Comparison of ENCODE assay signal across 24 cellular contexts in the genomic region with DNA sequence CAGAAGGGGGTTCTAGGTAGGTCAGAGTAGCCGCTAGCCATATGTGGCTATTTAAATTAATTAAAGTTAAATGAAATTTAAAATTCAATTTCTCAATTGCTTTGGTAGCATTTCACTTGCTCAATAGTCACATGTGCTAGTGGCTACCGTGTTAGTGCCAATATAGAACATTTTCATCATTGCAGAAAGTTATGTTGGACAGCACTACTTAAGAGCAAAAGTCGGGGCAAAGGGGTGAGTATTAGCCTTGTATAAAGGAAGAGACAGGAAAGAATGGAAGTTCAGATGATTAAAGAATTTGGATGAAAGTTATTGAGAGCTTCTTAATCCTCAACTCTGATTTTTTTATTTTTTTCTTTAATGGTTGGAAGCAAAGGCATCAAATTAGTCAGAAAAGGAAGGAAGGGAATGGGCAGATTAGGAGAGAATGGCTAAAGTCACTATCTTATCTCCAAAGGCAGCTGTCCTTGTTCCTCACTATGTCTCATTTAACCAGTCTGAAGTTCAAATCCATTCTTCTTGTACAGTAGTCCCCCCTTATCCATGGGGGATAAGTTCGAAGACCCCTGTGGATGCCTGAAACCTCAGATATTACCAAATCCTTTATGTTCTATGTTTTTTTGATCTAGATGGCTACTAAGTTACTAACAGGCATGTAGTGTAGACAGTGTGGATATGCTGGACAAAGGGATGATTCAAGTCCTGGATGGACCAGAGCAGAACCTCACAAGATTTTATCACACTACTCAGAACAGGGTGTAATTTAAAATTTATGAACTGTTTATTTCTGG.
"Had no signal": no experiment of that assay in that cellular context is flagged by ENCODE, and none has a peak within 500 bp of the region (broad histone marks: within the 10 kb centered on the region; RNA-seq: fewer than 3 reads in every experiment).

No MANE protein-coding gene starts in this region.

- H3K4me3 Mint-ChIP-seq: activated naive CD4-positive, alpha-beta T cell treated with anti-CD3 and anti-CD28 coated beads for 36 hours; activated T-cell treated with anti-CD3 and anti-CD28 coated beads, Interleukin-2, amount 50 U/mL, for 72 hours; effector memory CD8-positive, alpha-beta T cell; natural killer cell treated with Interleukin-12 subunit alpha and Interleukin-12 subunit beta and Interleukin-15 and Interleukin-18, amount 100 ng/mL, for 72 hours; WTC11 had no signal

- H3K27me3 ChIP-seq: body of pancreas, dorsolateral prefrontal cortex, esophagus squamous epithelium, gastrocnemius medialis, neutrophil, pancreas, right atrium auricular region, upper lobe of left lung had no signal

- H3K27ac ChIP-seq: body of pancreas, esophagus squamous epithelium, gastrocnemius medialis, neutrophil, pancreas, psoas muscle, right atrium auricular region, upper lobe of left lung had no signal

- FAIRE-seq: pancreas had no signal

- H3K27me3 Mint-ChIP-seq: effector memory CD8-positive, alpha-beta T cell; natural killer cell treated with Interleukin-12 subunit alpha and Interleukin-12 subunit beta and Interleukin-15 and Interleukin-18, amount 100 ng/mL, for 72 hours had no signal

- H3K9me3 ChIP-seq: body of pancreas, esophagus squamous epithelium, gastrocnemius medialis, neutrophil, pancreas, psoas muscle, right atrium auricular region, upper lobe of left lung had no signal

- DNase-seq: activated CD8-positive, alpha-beta memory T cell treated with anti-CD3 and anti-CD28 coated beads, Interleukin-2, amount 50 U/mL, for 48 hours; activated effector memory CD4-positive, alpha-beta T cell treated with Interleukin-2 at 50 U/mL for 16 hours; activated naive CD4-positive, alpha-beta T cell treated with anti-CD3 and anti-CD28 coated beads for 36 hours; activated T-cell treated with anti-CD3 and anti-CD28 coated beads, Interleukin-2, amount 50 U/mL, for 72 hours; anterior cingulate cortex; body of pancreas; caudate nucleus; dorsolateral prefrontal cortex; effector memory CD8-positive, alpha-beta T cell; esophagus squamous epithelium; gastrocnemius medialis; hypothalamus; left ventricle myocardium superior; mammary epithelial cell; midbrain; pancreas; psoas muscle; stimulated activated CD4-positive, alpha-beta T cell treated with anti-CD3 and anti-CD28 coated beads, Interleukin-4, amount 100 ng/mL, for 4 hours; stimulated activated naive CD8-positive, alpha-beta T cell treated with anti-CD3 and anti-CD28 coated beads, Interleukin-15, Interleukin-2, amounts not matched to agents 100 U/mL and 50 U/mL, for 24 hours; upper lobe of left lung had no signal

- H3K4me1 Mint-ChIP-seq: WTC11 had no signal

- ATAC-seq: activated T-cell treated with anti-CD3 and anti-CD28 coated beads, Interleukin-2, amount 50 U/mL, for 72 hours; body of pancreas; effector memory CD8-positive, alpha-beta T cell; gastrocnemius medialis; left ventricle myocardium superior; natural killer cell treated with Interleukin-12 subunit alpha and Interleukin-12 subunit beta and Interleukin-15 and Interleukin-18, amount 100 ng/mL, for 72 hours; pancreas; psoas muscle; stimulated activated naive CD8-positive, alpha-beta T cell treated with anti-CD3 and anti-CD28 coated beads, Interleukin-15, Interleukin-2, amounts not matched to agents 100 U/mL and 50 U/mL, for 24 hours; WTC11 had no signal

- H3K9me3 Mint-ChIP-seq: activated naive CD4-positive, alpha-beta T cell treated with anti-CD3 and anti-CD28 coated beads for 36 hours; activated T-cell treated with anti-CD3 and anti-CD28 coated beads, Interleukin-2, amount 50 U/mL, for 72 hours; effector memory CD8-positive, alpha-beta T cell; natural killer cell treated with Interleukin-12 subunit alpha and Interleukin-12 subunit beta and Interleukin-15 and Interleukin-18, amount 100 ng/mL, for 72 hours; WTC11 had no signal

- H3K27ac Mint-ChIP-seq: activated naive CD4-positive, alpha-beta T cell treated with anti-CD3 and anti-CD28 coated beads for 36 hours; natural killer cell treated with Interleukin-12 subunit alpha and Interleukin-12 subunit beta and Interleukin-15 and Interleukin-18, amount 100 ng/mL, for 72 hours; WTC11 had no signal

- H3K4me3 ChIP-seq: body of pancreas, dorsolateral prefrontal cortex, esophagus squamous epithelium, gastrocnemius medialis, pancreas, psoas muscle, right atrium auricular region, upper lobe of left lung had no signal

- H3K4me1 ChIP-seq: body of pancreas, esophagus squamous epithelium, gastrocnemius medialis, pancreas, psoas muscle, right atrium auricular region, upper lobe of left lung had no signal
